In genomic region chr12:30643366-30643765, GRCh38 we compare ENCODE assay signal across 29 cellular contexts. TPM values are rescaled to one million over a fixed set of nuclear protein-coding genes. Genes with fewer than 3 reads are reported as not detected.
A peak's percentile ranks its signal among the peaks of the same experiment; 100 is the strongest.
DNase-seq lines count a peak whose midpoint lies in the region; ATAC-seq, FAIRE-seq and TF ChIP-seq lines count a peak whose summit lies in the region.
"Had no signal": no experiment of that assay in that cellular context is flagged by ENCODE, and none has a peak within 500 bp of the region (broad histone marks: within the 10 kb centered on the region; RNA-seq: fewer than 3 reads in every experiment).

No MANE protein-coding gene starts in this region.

- no peak overlapping the region for H3K4me3 ChIP-seq in bronchial epithelial cell (ENCODE audit: low read depth, low read length)
- H3K4me3 ChIP-seq: esophagus squamous epithelium, HAP-1, K562, left ventricle myocardium inferior, tibial nerve had no signal

- no peaks in the 10 kb centered on the region for H3K27me3 ChIP-seq in bronchial epithelial cell (ENCODE audit: control insufficient read depth, insufficient read depth, low read length)
- H3K27me3 ChIP-seq: BE2C, esophagus squamous epithelium, tibial nerve had no signal

- no peak for FAIRE-seq in bronchial epithelial cell (lab: Jason Lieb, UNC)
- FAIRE-seq: frontal cortex, K562 had no signal

- DNase-seq in ELR (ENCODE audit: low read depth) (peak; percentile 22), NCI-H226 (peak; percentile 9), bronchial epithelial cell (ENCODE audit: low read depth) (peak; percentile 15), renal cortical epithelial cell (ENCODE audit: low read depth) (peak; percentile 19), NCI-H2081 treated with DMSO at 0.1 percent for 48 hours (lab: John Stamatoyannopoulos, UW) (no peak), NCI-H2081 (lab: John Stamatoyannopoulos, UW) (no peak)
- DNase-seq: ACHN; activated CD4-positive, alpha-beta T cell treated with anti-CD3 and anti-CD28 coated beads, Interleukin-2, amount 50 U/mL, for 48 hours; activated CD8-positive, alpha-beta memory T cell treated with anti-CD3 and anti-CD28 coated beads, Interleukin-2, amount 50 U/mL, for 4 hours; activated naive CD4-positive, alpha-beta T cell treated with anti-CD3 and anti-CD28 coated beads for 36 hours; anterior cingulate cortex; BE2C; central memory CD4-positive, alpha-beta T cell; esophagus squamous epithelium; left ventricle myocardium inferior; MM.1S; naive thymus-derived CD8-positive, alpha-beta T cell; NCI-H1436 treated with DMSO at 0.1 percent for 48 hours; NCI-H2171; NCI-H510A treated with DMSO at 0.1 percent for 48 hours; NK-92 treated with Interleukin-12 subunit alpha and Interleukin-12 subunit beta, amount 100 ng/mL, for 24 hours; nucleus accumbens; SHP77 treated with DMSO at 0.1 percent for 48 hours had no signal

- H3K36me3 ChIP-seq in bronchial epithelial cell (ENCODE audit: control insufficient read depth, insufficient read depth, low read length): no peaks in the 10 kb centered on the region
- H3K36me3 ChIP-seq: HAP-1 had no signal

- TF ChIP-seq CTCF in bronchial epithelial cell (IDR thresholded peaks at IDR 0.05; ENCODE audit: insufficient read depth, low read length, severe bottlenecking): no peak

- no peak for ATAC-seq in HG03378 (IDR thresholded peaks at IDR 0.05; ENCODE audit: unreplicated experiment)
- ATAC-seq: K562; naive thymus-derived CD8-positive, alpha-beta T cell; Panc1 had no signal

RNA-seq across cellular contexts. Expression of gene IPO8, which starts 52.3 kb away (rescaled TPM):
- total RNA-seq in bronchial epithelial cell (18.7 and 25.2 TPM in 2 replicates), renal cortical epithelial cell (30.4 and 76.1 TPM in 2 replicates)

Comparison
In these comparisons a context has a peak if more than half of its experiments do, and no peak if none do; other contexts are left out.
1. DNase-seq: peak in ELR (single experiment), NCI-H226 (single experiment), bronchial epithelial cell (single experiment) and renal cortical epithelial cell (single experiment); none in NCI-H2081 treated with DMSO at 0.1 percent for 48 hours (single experiment) and NCI-H2081 (0 of 2).